ENCODE assay signal across 16 cellular contexts in genomic region chr13:110628477-110628793, GRCh38. TPM values are rescaled to one million over a fixed set of nuclear protein-coding genes. Genes with fewer than 3 reads are reported as not detected.
DNase-seq lines count a peak whose midpoint lies in the region; ATAC-seq and TF ChIP-seq lines count a peak whose summit lies in the region.
"Had no signal": no experiment of that assay in that cellular context is flagged by ENCODE, and none has a peak within 500 bp of the region (broad histone marks: within the 10 kb centered on the region; RNA-seq: fewer than 3 reads in every experiment).

No MANE protein-coding gene starts in this region.

- H3K27ac Mint-ChIP-seq in activated T-helper 2 cell treated with anti-CD3 and anti-CD28 coated beads, Interferon-gamma antibody, Interleukin-2, Interleukin-4, amounts not matched to agents 10 μg/mL and 5 μg/mL and 100 μg/mL, durations not matched to agents 14 hours and 24 hours and 36 hours = no peak overlapping the region
- H3K27ac Mint-ChIP-seq: nephron progenitor cell, type B pancreatic cell had no signal

- peaks cover 13% of the 10 kb centered on the region for H3K4me1 Mint-ChIP-seq in activated T-helper 2 cell treated with anti-CD3 and anti-CD28 coated beads, Interferon-gamma antibody, Interleukin-2, Interleukin-4, amounts not matched to agents 10 μg/mL and 5 μg/mL and 100 μg/mL, durations not matched to agents 14 hours and 24 hours and 36 hours (ENCODE audit: low read depth)

- H3K27me3 Mint-ChIP-seq in activated T-helper 2 cell treated with anti-CD3 and anti-CD28 coated beads, Interferon-gamma antibody, Interleukin-2, Interleukin-4, amounts not matched to agents 10 μg/mL and 5 μg/mL and 100 μg/mL, durations not matched to agents 14 hours and 24 hours and 36 hours (ENCODE audit: low read depth) = no peaks in the 10 kb centered on the region
- H3K27me3 Mint-ChIP-seq: activated T-helper 17 cell treated with anti-CD3 and anti-CD28 coated beads, Interleukin-2, amount 50 U/mL, for 72 hours; type B pancreatic cell had no signal

- TF ChIP-seq CTCF in heart right ventricle (IDR thresholded peaks at IDR 0.05) (no peak), epithelial cell of esophagus (IDR thresholded peaks at IDR 0.05; ENCODE audit: insufficient read depth, low read depth, low read length, missing control alignments) (no peak), tibial nerve (IDR thresholded peaks at IDR 0.05) (no peak)

- H3K4me3 ChIP-seq in heart right ventricle (no peak overlapping the region), epithelial cell of esophagus (ENCODE audit: low read length) (no peak overlapping the region), tibial nerve (no peak overlapping the region)
- H3K4me3 ChIP-seq: PC-9 had no signal

- no peaks in the 10 kb centered on the region for H3K27me3 ChIP-seq in heart right ventricle
- H3K27me3 ChIP-seq in tibial nerve = no peaks in the 10 kb centered on the region

- H3K4me1 ChIP-seq in heart right ventricle = peaks cover 2 to 38% (median 21%) of the 10 kb centered on the region in 9 donors
- H3K4me1 ChIP-seq in tibial nerve = peaks cover 0 to 20% (median 2%) of the 10 kb centered on the region in 4 donors

- no peak for TF ChIP-seq EP300 in tibial nerve (IDR thresholded peaks at IDR 0.05)

- WGBS in heart right ventricle, 2 donors = 61 to 68% methylated on average over 13 of the region's 13 CpGs
- 83 to 86% methylated on average over 13 of the region's 13 CpGs for WGBS in tibial nerve, 2 donors

- no peak overlapping the region for H3K4me3 Mint-ChIP-seq in activated T-helper 2 cell treated with anti-CD3 and anti-CD28 coated beads, Interferon-gamma antibody, Interleukin-2, Interleukin-4, amounts not matched to agents 10 μg/mL and 5 μg/mL and 100 μg/mL, durations not matched to agents 14 hours and 24 hours and 36 hours (ENCODE audit: low read depth)
- H3K4me3 Mint-ChIP-seq: activated T-helper 17 cell treated with anti-CD3 and anti-CD28 coated beads, Interleukin-2, amount 50 U/mL, for 72 hours; nephron progenitor cell; type B pancreatic cell had no signal

- ATAC-seq in heart right ventricle = peak; percentile 49 to 87 (median 78)
- ATAC-seq: activated T-helper 17 cell treated with anti-CD3 and anti-CD28 coated beads, Interleukin-2, amount 50 U/mL, for 72 hours had no signal

- H3K9me3 ChIP-seq in heart right ventricle (no peaks in the 10 kb centered on the region), tibial nerve (no peaks in the 10 kb centered on the region)

- DNase-seq in heart right ventricle (no peak), cardiac septum (ENCODE audit: low spot score) (no peak), epithelial cell of esophagus (ENCODE audit: low read depth) (peak; percentile 35), mucosa of gallbladder (ENCODE audit: low spot score) (peak; percentile 41), GDM1 (lab: John Stamatoyannopoulos, UW) (no peak), tibial nerve (ENCODE audit: low spot score in 2 of 2) (no peak)
- DNase-seq in activated T-helper 2 cell treated with anti-CD3 and anti-CD28 coated beads, Interferon-gamma antibody, Interleukin-2, Interleukin-4, amounts not matched to agents 10 μg/mL and 5 μg/mL and 100 μg/mL, durations not matched to agents 14 hours and 24 hours and 36 hours (ENCODE audit: low spot score) = no peak
- DNase-seq in NK-92 treated with Interleukin-12 subunit alpha and Interleukin-12 subunit beta, amount 100 ng/mL, for 24 hours (lab: John Stamatoyannopoulos, UW) = no peak
- DNase-seq: DMS153, NCI-H1105 treated with DMSO at 0.1 percent for 48 hours, NCI-H446, nephron progenitor cell, PC-9, small intestine had no signal

- H3K9me3 Mint-ChIP-seq in activated T-helper 2 cell treated with anti-CD3 and anti-CD28 coated beads, Interferon-gamma antibody, Interleukin-2, Interleukin-4, amounts not matched to agents 10 μg/mL and 5 μg/mL and 100 μg/mL, durations not matched to agents 14 hours and 24 hours and 36 hours = no peaks in the 10 kb centered on the region
- H3K9me3 Mint-ChIP-seq: activated T-helper 17 cell treated with anti-CD3 and anti-CD28 coated beads, Interleukin-2, amount 50 U/mL, for 72 hours; type B pancreatic cell had no signal

- intact Hi-C loops in heart right ventricle (cut with DNase I) = loop anchor here in 1 of 10 donors (10.0 kb wide), 1 partner anchor 76 kb away; the partner anchor contains the start of gene CARS2
- intact Hi-C loops in cardiac septum (cut with DNase I) = no loop called here
- intact Hi-C loops in activated T-helper 2 cell treated with anti-CD3 and anti-CD28 coated beads, Interferon-gamma antibody, Interleukin-2, Interleukin-4, amounts not matched to agents 10 μg/mL and 5 μg/mL and 100 μg/mL, durations not matched to agents 14 hours and 24 hours and 36 hours (cut with micrococcal nuclease) = no loop called here

- H3K36me3 Mint-ChIP-seq in activated T-helper 2 cell treated with anti-CD3 and anti-CD28 coated beads, Interferon-gamma antibody, Interleukin-2, Interleukin-4, amounts not matched to agents 10 μg/mL and 5 μg/mL and 100 μg/mL, durations not matched to agents 14 hours and 24 hours and 36 hours (ENCODE audit: low read depth) = peaks cover 35% of the 10 kb centered on the region

- peaks cover 0 to 76% (median 5%) of the 10 kb centered on the region in 9 donors for H3K36me3 ChIP-seq in heart right ventricle
- peaks cover 4 to 69% (median 8%) of the 10 kb centered on the region in 3 donors for H3K36me3 ChIP-seq in tibial nerve

- peak overlapping the region in 3 of 10 donors; percentile 8 to 39 (median 21) for H3K27ac ChIP-seq in heart right ventricle
- no peak overlapping the region for H3K27ac ChIP-seq in tibial nerve
- H3K27ac ChIP-seq: PC-9 had no signal

- TF ChIP-seq POLR2A in tibial nerve (IDR thresholded peaks at IDR 0.05) = no peak

RNA-seq across cellular contexts. Expression of gene NAXD, which starts 13.1 kb away (rescaled TPM):
- total RNA-seq in heart right ventricle (10 to 100 TPM; 24.7 to 33.9 (median 27.8) TPM), cardiac septum (23.7 TPM), mucosa of gallbladder (62.7 TPM), tibial nerve (10 to 100 TPM; 27.6 to 45.7 (median 38.5) TPM)
- 10 to 100 TPM; 22.1 to 43.4 TPM for polyA plus RNA-seq in heart right ventricle
- total RNA-seq in activated T-helper 2 cell treated with anti-CD3 and anti-CD28 coated beads, Interferon-gamma antibody, Interleukin-2, Interleukin-4, amounts not matched to agents 10 μg/mL and 5 μg/mL and 100 μg/mL, durations not matched to agents 14 hours and 24 hours and 36 hours = 21.7 and 22.1 TPM in 2 replicates

Comparison
In these comparisons a context has a peak if more than half of its experiments do, and no peak if none do; other contexts are left out.
1. DNase-seq: peak in epithelial cell of esophagus (single experiment) and mucosa of gallbladder (single experiment); none in heart right ventricle (0 of 2), cardiac septum (single experiment), activated T-helper 2 cell treated with anti-CD3 and anti-CD28 coated beads, Interferon-gamma antibody, Interleukin-2, Interleukin-4, amounts not matched to agents 10 μg/mL and 5 μg/mL and 100 μg/mL, durations not matched to agents 14 hours and 24 hours and 36 hours (single experiment), GDM1 (single experiment), tibial nerve (0 of 2) and NK-92 treated with Interleukin-12 subunit alpha and Interleukin-12 subunit beta, amount 100 ng/mL, for 24 hours (single experiment).